In genomic region chr14:93957751-93958566, GRCh38 we compare ENCODE assay signal across 14 cellular contexts. TPM values are rescaled to one million over a fixed set of nuclear protein-coding genes. Genes with fewer than 3 reads are reported as not detected.
DNase-seq lines count a peak whose midpoint lies in the region; ATAC-seq and TF ChIP-seq lines count a peak whose summit lies in the region.
"Had no signal": no experiment of that assay in that cellular context is flagged by ENCODE, and none has a peak within 500 bp of the region (broad histone marks: within the 10 kb centered on the region; RNA-seq: fewer than 3 reads in every experiment).

No MANE protein-coding gene starts in this region.

- H3K4me3 ChIP-seq in hepatocyte (no peak overlapping the region), stomach (no peak overlapping the region), breast epithelium (no peak overlapping the region)
- H3K4me3 ChIP-seq: upper lobe of left lung had no signal

- no peak overlapping the region for H3K4me3 Mint-ChIP-seq in activated naive CD4-positive, alpha-beta T cell treated with anti-CD3 and anti-CD28 coated beads, Interleukin-2, amount 50 U/mL, for 24 hours
- H3K4me3 Mint-ChIP-seq in T-helper 17 cell, result peak overlapping the region; percentile 87
- H3K4me3 Mint-ChIP-seq: brain had no signal

- H3K79me2 ChIP-seq in hepatocyte, result no peaks in the 10 kb centered on the region

- no peak for TF ChIP-seq POLR2A in stomach (IDR thresholded peaks at IDR 0.05)
- no peak for TF ChIP-seq POLR2A in breast epithelium (IDR thresholded peaks at IDR 0.05)

- H3K27ac Mint-ChIP-seq in activated naive CD4-positive, alpha-beta T cell treated with anti-CD3 and anti-CD28 coated beads, Interleukin-2, amount 50 U/mL, for 24 hours, result peak overlapping the region; percentile 99
- peak overlapping the region; percentile 99 for H3K27ac Mint-ChIP-seq in T-helper 17 cell

- H3K27me3 Mint-ChIP-seq in activated naive CD4-positive, alpha-beta T cell treated with anti-CD3 and anti-CD28 coated beads, Interleukin-2, amount 50 U/mL, for 24 hours, result no peaks in the 10 kb centered on the region
- H3K27me3 Mint-ChIP-seq in T-helper 17 cell, result no peaks in the 10 kb centered on the region

- H3K4me1 ChIP-seq in hepatocyte (ENCODE audit: insufficient read depth), result peaks cover 19% of the 10 kb centered on the region
- H3K4me1 ChIP-seq in stomach, result peaks cover 42 to 82% (median 66%) of the 10 kb centered on the region in 4 donors
- H3K4me1 ChIP-seq in breast epithelium, result no peaks in the 10 kb centered on the region

- H3K36me3 Mint-ChIP-seq in activated naive CD4-positive, alpha-beta T cell treated with anti-CD3 and anti-CD28 coated beads, Interleukin-2, amount 50 U/mL, for 24 hours, result peaks cover 2% of the 10 kb centered on the region
- no peaks in the 10 kb centered on the region for H3K36me3 Mint-ChIP-seq in T-helper 17 cell (ENCODE audit: low read depth)
- H3K36me3 Mint-ChIP-seq: brain had no signal

- intact Hi-C loops in stomach (cut with DNase I; ENCODE audit: low total_unique reads) (no loop called here), breast epithelium (cut with DNase I; ENCODE audit: low total_unique reads) (no loop called here)

- H3K27ac ChIP-seq in hepatocyte (peak overlapping the region; percentile 90), stomach (peak overlapping the region in 4 of 5 donors; percentile 62 to 78 (median 70)), breast epithelium (no peak overlapping the region)

- TF ChIP-seq CTCF in hepatocyte (IDR thresholded peaks at IDR 0.05; ENCODE audit: poor library complexity) (no peak), stomach (IDR thresholded peaks at IDR 0.05) (no peak), breast epithelium (IDR thresholded peaks at IDR 0.05) (no peak), GM13977 (IDR thresholded peaks at IDR 0.05; ENCODE audit: extremely low read depth, insufficient read depth, missing control alignments) (no peak)

- H3K9me3 ChIP-seq in T-helper 17 cell (ENCODE audit: control insufficient read depth, low read length, poor library complexity, severe bottlenecking) (no peaks in the 10 kb centered on the region), hepatocyte (ENCODE audit: low read depth) (no peaks in the 10 kb centered on the region), stomach (no peaks in the 10 kb centered on the region), breast epithelium (no peaks in the 10 kb centered on the region)
- H3K9me3 ChIP-seq: upper lobe of left lung had no signal

- 100% methylated on average over 16 of the region's 16 CpGs for WGBS in hepatocyte (ENCODE audit: low lambda C conversion rate, missing lambda C conversion rate)
- 91 to 95% (median 92%) methylated on average over 15 to 16 of the region's 16 CpGs for WGBS in stomach, 5 donors

- no peak overlapping the region for H3K4me2 ChIP-seq in hepatocyte

- DNase-seq in activated naive CD4-positive, alpha-beta T cell treated with Interleukin-2 at 50 U/mL for 16 hours, result no peak
- DNase-seq in T-helper 17 cell, result no peak
- no peak for DNase-seq in hepatocyte (ENCODE audit: low spot score)
- DNase-seq in stomach, result no peak
- no peak for DNase-seq in breast epithelium (ENCODE audit: low spot score in 2 of 2)
- DNase-seq in NCI-H2171 (lab: John Stamatoyannopoulos, UW), result no peak
- DNase-seq in GM13977 (ENCODE audit: low spot score), result no peak
- DNase-seq: NCI-H1417 treated with DMSO at 0.1 percent for 48 hours, retina, SW 1271, upper lobe of left lung had no signal

- no peaks in the 10 kb centered on the region for H3K9me3 Mint-ChIP-seq in activated naive CD4-positive, alpha-beta T cell treated with anti-CD3 and anti-CD28 coated beads, Interleukin-2, amount 50 U/mL, for 24 hours

- no peak for TF ChIP-seq EP300 in stomach (IDR thresholded peaks at IDR 0.05)

- H2AFZ ChIP-seq in hepatocyte, result no peak overlapping the region

- H4K20me1 ChIP-seq in hepatocyte (ENCODE audit: insufficient read depth, poor library complexity, severe bottlenecking), result no peaks in the 10 kb centered on the region

- peaks cover 82% of the 10 kb centered on the region for H3K4me1 Mint-ChIP-seq in activated naive CD4-positive, alpha-beta T cell treated with anti-CD3 and anti-CD28 coated beads, Interleukin-2, amount 50 U/mL, for 24 hours
- H3K4me1 Mint-ChIP-seq in T-helper 17 cell, result peaks cover 74% of the 10 kb centered on the region

- H3K9me2 ChIP-seq in hepatocyte (replicated peaks; ENCODE audit: insufficient read depth), result no peaks in the 10 kb centered on the region

- H3K36me3 ChIP-seq in hepatocyte (replicated peaks; ENCODE audit: insufficient read depth, low read depth), result no peaks in the 10 kb centered on the region
- no peaks in the 10 kb centered on the region for H3K36me3 ChIP-seq in stomach
- H3K36me3 ChIP-seq in breast epithelium, result no peaks in the 10 kb centered on the region
- H3K36me3 ChIP-seq: upper lobe of left lung had no signal

- H3K27me3 ChIP-seq in hepatocyte (no peaks in the 10 kb centered on the region), stomach (no peaks in the 10 kb centered on the region), breast epithelium (no peaks in the 10 kb centered on the region)
- H3K27me3 ChIP-seq: upper lobe of left lung had no signal

- in situ Hi-C loops in GM13977 (cut with MboI; ENCODE audit: low pct_unique_long_range_greater_than_20kb, low sequenced_read_pairs, unreplicated experiment), result loop anchor here (25.0 kb wide), 1 partner anchor 1554 kb away; the partner anchor contains the start of gene SYNE3

- no peak for ATAC-seq in T-helper 17 cell

RNA-seq across cellular contexts. Expression of gene ASB2, which starts 18.4 kb away (rescaled TPM):
- 1 to 10 TPM; 2.3 to 6.5 TPM for total RNA-seq in T-helper 17 cell
- 0.53 and 1.8 TPM in 2 replicates for total RNA-seq in hepatocyte
- 0.27 and 0.32 TPM in 2 replicates for polyA plus RNA-seq in hepatocyte
- 100 to 1,000 TPM in 1 of 5 donors, 10 to 100 TPM in 3, 1 to 10 TPM in 1; 9.6 to 199 (median 34.8) TPM for total RNA-seq in stomach
- 10 to 100 TPM in 1 of 3 donors, 1 to 10 TPM in 2; 2.0 to 17.1 (median 2.2) TPM for polyA plus RNA-seq in stomach
- total RNA-seq in breast epithelium, result 1 to 10 TPM in 2 of 3 donors, not detected in 1; 1.3 to 2.0 TPM

RNA-seq across cellular contexts. Expression of gene FAM181A, which starts 30.8 kb away (rescaled TPM):
- not detected for total RNA-seq in T-helper 17 cell
- not detected in 2 replicates for total RNA-seq in hepatocyte
- polyA plus RNA-seq in hepatocyte, result 0.90 TPM in 1 of 2 replicates, not detected in the other
- total RNA-seq in stomach, result not detected
- polyA plus RNA-seq in stomach, result not detected
- total RNA-seq in breast epithelium, result not detected
- total RNA-seq: activated CD8-positive, alpha-beta memory T cell treated with anti-CD3 and anti-CD28 coated beads for 36 hours had no signal

RNA-seq across cellular contexts. Expression of gene CCDC197, which starts 39.1 kb away (rescaled TPM):
- total RNA-seq in T-helper 17 cell (not detected), hepatocyte (not detected in 2 replicates), stomach (not detected), breast epithelium (not detected)
- polyA plus RNA-seq in hepatocyte (not detected in 2 replicates), stomach (not detected)
- total RNA-seq: activated CD8-positive, alpha-beta memory T cell treated with anti-CD3 and anti-CD28 coated beads for 36 hours; upper lobe of left lung had no signal

Comparison
In these comparisons a context has a peak if more than half of its experiments do, and no peak if none do; other contexts are left out.
1. H3K27ac ChIP-seq: peak in hepatocyte (single experiment) and stomach (4 of 5); none in breast epithelium (0 of 2).